ENCODE assay signal across 18 cellular contexts in genomic region chr13:51717786-51718398, GRCh38.
DNase-seq lines count a peak whose midpoint lies in the region; ATAC-seq and TF ChIP-seq lines count a peak whose summit lies in the region.
"Had no signal": no experiment of that assay in that cellular context is flagged by ENCODE, and none has a peak within 500 bp of the region (broad histone marks: within the 10 kb centered on the region; RNA-seq: fewer than 3 reads in every experiment).

No MANE protein-coding gene starts in this region.

- no peaks in the 10 kb centered on the region for H3K79me1 ChIP-seq in mesendoderm (ENCODE audit: low read length)

- no peaks in the 10 kb centered on the region for H3K4me1 ChIP-seq in mesendoderm (ENCODE audit: control insufficient read depth, low read depth, low read length)
- H3K4me1 ChIP-seq: neural progenitor cell, testis had no signal

- H3K27me3 Mint-ChIP-seq in brain, result no peaks in the 10 kb centered on the region
- no peaks in the 10 kb centered on the region for H3K27me3 Mint-ChIP-seq in activated T-helper 1 cell treated with anti-CD3 and anti-CD28 coated beads, Interleukin-12 subunit alpha, Interleukin-12 subunit beta, Interleukin-2, Interleukin-4 antibody, amounts not matched to agents 30 ng/mL and 10 ng/mL and 1 ng/mL, durations not matched to agents 14 hours and 24 hours and 36 hours (ENCODE audit: insufficient read depth)
- H3K27me3 Mint-ChIP-seq: activated CD8-positive, alpha-beta T cell treated with anti-CD3 and anti-CD28 coated beads for 36 hours; central memory CD8-positive, alpha-beta T cell had no signal

- no peaks in the 10 kb centered on the region for H3K79me2 ChIP-seq in mesendoderm (ENCODE audit: control insufficient read depth, insufficient read depth, low read length)

- H3K18ac ChIP-seq in mesendoderm (ENCODE audit: low read length), result no peak overlapping the region

- H3K27ac Mint-ChIP-seq in brain, result peak overlapping the region in 4 of 5 experiments; percentile 18 to 62 (median 42)
- no peak overlapping the region for H3K27ac Mint-ChIP-seq in activated T-helper 1 cell treated with anti-CD3 and anti-CD28 coated beads, Interleukin-12 subunit alpha, Interleukin-12 subunit beta, Interleukin-2, Interleukin-4 antibody, amounts not matched to agents 30 ng/mL and 10 ng/mL and 1 ng/mL, durations not matched to agents 14 hours and 24 hours and 36 hours
- H3K27ac Mint-ChIP-seq: activated CD8-positive, alpha-beta T cell treated with anti-CD3 and anti-CD28 coated beads for 36 hours had no signal

- H3K27me3 ChIP-seq in mesendoderm (ENCODE audit: insufficient read depth, low read length, poor library complexity), result no peaks in the 10 kb centered on the region
- H3K27me3 ChIP-seq: neural progenitor cell, testis had no signal

- H4K5ac ChIP-seq in mesendoderm (ENCODE audit: low read length), result no peak overlapping the region

- H3K23ac ChIP-seq in mesendoderm (ENCODE audit: low read length), result no peak overlapping the region

- H2BK120ac ChIP-seq in mesendoderm (ENCODE audit: low read depth, low read length), result no peak overlapping the region

- no peak overlapping the region for H4K8ac ChIP-seq in mesendoderm (ENCODE audit: low read depth, low read length)

- H2AK5ac ChIP-seq in mesendoderm (ENCODE audit: low read length), result no peak overlapping the region

- no peak overlapping the region for H3K9ac ChIP-seq in mesendoderm (ENCODE audit: low read length)
- H3K9ac ChIP-seq: neural progenitor cell had no signal

- H3K4me3 ChIP-seq in mesendoderm (ENCODE audit: low read length), result no peak overlapping the region
- H3K4me3 ChIP-seq: HAP-1, neural progenitor cell, testis had no signal

- H2BK5ac ChIP-seq in mesendoderm (ENCODE audit: low read length), result no peak overlapping the region

- H3K4me2 ChIP-seq in mesendoderm (ENCODE audit: low read length), result no peak overlapping the region
- H3K4me2 ChIP-seq: neural progenitor cell had no signal

- no peaks in the 10 kb centered on the region for H3K9me3 Mint-ChIP-seq in brain
- H3K9me3 Mint-ChIP-seq in activated T-helper 1 cell treated with anti-CD3 and anti-CD28 coated beads, Interleukin-12 subunit alpha, Interleukin-12 subunit beta, Interleukin-2, Interleukin-4 antibody, amounts not matched to agents 30 ng/mL and 10 ng/mL and 1 ng/mL, durations not matched to agents 14 hours and 24 hours and 36 hours, result no peaks in the 10 kb centered on the region
- H3K9me3 Mint-ChIP-seq: activated CD8-positive, alpha-beta T cell treated with anti-CD3 and anti-CD28 coated beads for 36 hours; central memory CD8-positive, alpha-beta T cell; neural progenitor cell had no signal

- intact Hi-C loops in activated T-helper 1 cell treated with anti-CD3 and anti-CD28 coated beads, Interleukin-12 subunit alpha, Interleukin-12 subunit beta, Interleukin-2, Interleukin-4 antibody, amounts not matched to agents 30 ng/mL and 10 ng/mL and 1 ng/mL, durations not matched to agents 14 hours and 24 hours and 36 hours (cut with micrococcal nuclease), result no loop called here

- no peak overlapping the region for H3K4ac ChIP-seq in mesendoderm (ENCODE audit: low read depth, low read length)

- TF ChIP-seq CTCF in brain (conservative IDR thresholded peaks at IDR 0.05), result no peak

- no peak overlapping the region for H3K4me3 Mint-ChIP-seq in brain
- no peak overlapping the region for H3K4me3 Mint-ChIP-seq in activated T-helper 1 cell treated with anti-CD3 and anti-CD28 coated beads, Interleukin-12 subunit alpha, Interleukin-12 subunit beta, Interleukin-2, Interleukin-4 antibody, amounts not matched to agents 30 ng/mL and 10 ng/mL and 1 ng/mL, durations not matched to agents 14 hours and 24 hours and 36 hours
- H3K4me3 Mint-ChIP-seq: activated CD8-positive, alpha-beta T cell treated with anti-CD3 and anti-CD28 coated beads for 36 hours; central memory CD8-positive, alpha-beta T cell; neural progenitor cell had no signal

- no peak overlapping the region for H3K56ac ChIP-seq in mesendoderm (ENCODE audit: low read length)

- no peak overlapping the region for H3K27ac ChIP-seq in mesendoderm (ENCODE audit: low read depth, low read length)
- H3K27ac ChIP-seq: neural progenitor cell, testis had no signal

- WGBS in mesendoderm (ENCODE audit: extremely low coverage, insufficient coverage, low lambda C conversion rate), result no CpG with 5 or more reads among the region's 1 CpG

- H3K36me3 Mint-ChIP-seq in brain, result peaks cover 9% of the 10 kb centered on the region
- no peaks in the 10 kb centered on the region for H3K36me3 Mint-ChIP-seq in activated T-helper 1 cell treated with anti-CD3 and anti-CD28 coated beads, Interleukin-12 subunit alpha, Interleukin-12 subunit beta, Interleukin-2, Interleukin-4 antibody, amounts not matched to agents 30 ng/mL and 10 ng/mL and 1 ng/mL, durations not matched to agents 14 hours and 24 hours and 36 hours (ENCODE audit: low read depth)

- no peaks in the 10 kb centered on the region for H3K36me3 ChIP-seq in mesendoderm (ENCODE audit: control insufficient read depth, insufficient read depth, low read length)
- H3K36me3 ChIP-seq: HAP-1, neural progenitor cell had no signal

- DNase-seq in Ammon's horn (ENCODE audit: low spot score) (peak; percentile 22), LHCN-M2 (ENCODE audit: low read depth) (peak; percentile 54), mesendoderm (peak; percentile 12)
- DNase-seq in effector CD4-positive, alpha-beta T cell, result no peak
- DNase-seq in activated CD8-positive, alpha-beta memory T cell treated with anti-CD3 and anti-CD28 coated beads for 24 hours, result no peak
- DNase-seq in activated T-helper 1 cell treated with anti-CD3 and anti-CD28 coated beads, Interleukin-12 subunit alpha, Interleukin-12 subunit beta, Interleukin-2, Interleukin-4 antibody, amounts not matched to agents 30 ng/mL and 10 ng/mL and 1 ng/mL, durations not matched to agents 14 hours and 24 hours and 36 hours (ENCODE audit: low spot score), result no peak
- DNase-seq: activated CD8-positive, alpha-beta T cell treated with anti-CD3 and anti-CD28 coated beads for 36 hours; Calu3; GF-D8; islet precursor cell; NCI-H1694; right cardiac atrium; testis had no signal

- no peak for ATAC-seq in GM18520 (IDR thresholded peaks at IDR 0.05; ENCODE audit: unreplicated experiment)
- ATAC-seq: activated CD8-positive, alpha-beta T cell treated with anti-CD3 and anti-CD28 coated beads for 36 hours; right cardiac atrium had no signal

- peaks cover 26% of the 10 kb centered on the region for H3K4me1 Mint-ChIP-seq in brain
- H3K4me1 Mint-ChIP-seq in activated T-helper 1 cell treated with anti-CD3 and anti-CD28 coated beads, Interleukin-12 subunit alpha, Interleukin-12 subunit beta, Interleukin-2, Interleukin-4 antibody, amounts not matched to agents 30 ng/mL and 10 ng/mL and 1 ng/mL, durations not matched to agents 14 hours and 24 hours and 36 hours (ENCODE audit: low read depth), result peaks cover 5% of the 10 kb centered on the region
- H3K4me1 Mint-ChIP-seq: central memory CD8-positive, alpha-beta T cell; neural progenitor cell had no signal

- H2BK15ac ChIP-seq in mesendoderm (replicated peaks; ENCODE audit: low read depth), result no peak overlapping the region

Comparison
In these comparisons a context has a peak if more than half of its experiments do, and no peak if none do; other contexts are left out.
1. DNase-seq: peak in Ammon's horn (single experiment), LHCN-M2 (single experiment) and mesendoderm (single experiment); none in effector CD4-positive, alpha-beta T cell (single experiment), activated CD8-positive, alpha-beta memory T cell treated with anti-CD3 and anti-CD28 coated beads for 24 hours (single experiment) and activated T-helper 1 cell treated with anti-CD3 and anti-CD28 coated beads, Interleukin-12 subunit alpha, Interleukin-12 subunit beta, Interleukin-2, Interleukin-4 antibody, amounts not matched to agents 30 ng/mL and 10 ng/mL and 1 ng/mL, durations not matched to agents 14 hours and 24 hours and 36 hours (single experiment).